22 cellular contexts compared by ENCODE assay signal in the genomic region with DNA sequence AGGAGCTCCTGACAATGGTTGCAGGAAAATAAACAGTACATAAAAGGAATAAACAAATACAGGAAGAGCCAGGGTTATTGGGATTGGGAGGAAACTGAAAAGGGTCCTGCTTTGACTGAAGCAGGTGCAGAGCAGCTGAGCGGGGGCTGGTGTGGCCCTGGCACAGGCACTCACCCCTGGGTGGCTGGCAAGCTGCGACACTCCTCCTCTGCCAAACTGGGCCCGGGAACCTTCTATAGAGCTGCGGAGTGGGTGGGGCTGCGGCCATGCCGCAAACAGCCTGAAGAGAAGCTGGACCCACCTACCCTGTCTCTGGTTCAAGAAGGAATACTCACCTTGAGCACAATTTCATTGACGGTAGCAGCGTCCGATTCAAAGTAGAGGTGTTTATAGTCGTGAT.
DNase-seq lines count a peak whose midpoint lies in the region; ATAC-seq and TF ChIP-seq lines count a peak whose summit lies in the region.
"Had no signal": no experiment of that assay in that cellular context is flagged by ENCODE, and none has a peak within 500 bp of the region (broad histone marks: within the 10 kb centered on the region; RNA-seq: fewer than 3 reads in every experiment).

No MANE protein-coding gene starts in this region.

- peak overlapping the region; percentile 60 for H3K27ac Mint-ChIP-seq in neural crest cell (ENCODE audit: unreplicated experiment)
- no peak overlapping the region for H3K27ac Mint-ChIP-seq in neural progenitor cell
- H3K27ac Mint-ChIP-seq: CD4-positive, alpha-beta T cell had no signal

- H3K9me3 Mint-ChIP-seq in neural crest cell (no peaks in the 10 kb centered on the region), neural progenitor cell (no peaks in the 10 kb centered on the region)
- H3K9me3 Mint-ChIP-seq: CD4-positive, alpha-beta T cell had no signal

- peaks cover 14% of the 10 kb centered on the region for H3F3A ChIP-seq in neural progenitor cell (ENCODE audit: low read depth)

- H3K4me3 Mint-ChIP-seq in neural crest cell (no peak overlapping the region), neural progenitor cell (no peak overlapping the region)
- H3K4me3 Mint-ChIP-seq: CD4-positive, alpha-beta T cell had no signal

- no peak overlapping the region for H2AFZ ChIP-seq in neural progenitor cell (replicated peaks)

- H3K36me3 ChIP-seq in neural progenitor cell = no peaks in the 10 kb centered on the region
- H3K36me3 ChIP-seq: BE2C, MG63 had no signal

- H3K36me3 Mint-ChIP-seq in neural crest cell (ENCODE audit: low read depth) (peaks cover 2% of the 10 kb centered on the region), neural progenitor cell (peaks cover 14% of the 10 kb centered on the region)

- peaks cover 26% of the 10 kb centered on the region for H3K4me1 ChIP-seq in neural progenitor cell

- peak overlapping the region; percentile 14; the same call in 1 of the 2 replicates for H3K27ac ChIP-seq in VCaP
- no peak overlapping the region for H3K27ac ChIP-seq in neural progenitor cell

- H3K4me3 ChIP-seq in neural progenitor cell = no peak overlapping the region
- H3K4me3 ChIP-seq: MG63 had no signal

- no peaks in the 10 kb centered on the region for H3K9me3 ChIP-seq in neural progenitor cell (ENCODE audit: low read depth)
- H3K9me3 ChIP-seq: BE2C, MG63, SK-N-SH had no signal

- TF ChIP-seq CTCF in VCaP (conservative IDR thresholded peaks at IDR 0.05) (no peak), neural crest cell (conservative IDR thresholded peaks at IDR 0.05) (no peak), neural progenitor cell (IDR thresholded peaks at IDR 0.05) (no peak)

- peaks cover 13% of the 10 kb centered on the region for H4K20me1 ChIP-seq in neural progenitor cell (ENCODE audit: low read depth)

- ATAC-seq in SK-N-SH treated with all-trans-retinoic acid at 6 μM for 48 hours = no peak

- H3K4me1 Mint-ChIP-seq in neural crest cell (peaks cover 39% of the 10 kb centered on the region), neural progenitor cell (peaks cover 70% of the 10 kb centered on the region)

- no peaks in the 10 kb centered on the region for H3K27me3 ChIP-seq in neural progenitor cell
- H3K27me3 ChIP-seq: BE2C, MG63 had no signal

- no peaks in the 10 kb centered on the region for H3K79me2 ChIP-seq in neural progenitor cell (ENCODE audit: low read depth)

- H3K27me3 Mint-ChIP-seq in neural crest cell (ENCODE audit: low read depth) (no peaks in the 10 kb centered on the region), neural progenitor cell (ENCODE audit: insufficient read depth, low read depth) (no peaks in the 10 kb centered on the region)
- H3K27me3 Mint-ChIP-seq: CD4-positive, alpha-beta T cell had no signal

- no peak overlapping the region for H3K9ac ChIP-seq in neural progenitor cell
- H3K9ac ChIP-seq: SK-N-SH had no signal

- peak; percentile 12 for DNase-seq in NCI-H345 (lab: John Stamatoyannopoulos, UW)
- no peak for DNase-seq in NCI-H345 treated with DMSO at 0.1 percent for 48 hours (lab: John Stamatoyannopoulos, UW; ENCODE audit: unreplicated experiment)
- DNase-seq in COR-L47 (lab: John Stamatoyannopoulos, UW) = peak; percentile 39
- no peak for DNase-seq in neural crest cell (ENCODE audit: low read depth, low spot score)
- no peak for DNase-seq in SKM-1 treated with dmso at 0.1 percent for 144 hours (lab: John Stamatoyannopoulos, UW; ENCODE audit: unreplicated experiment)
- no peak for DNase-seq in neural progenitor cell (ENCODE audit: low spot score)
- DNase-seq: 8988T; BE2C; CD4-positive, alpha-beta T cell; DMS153; GDM1; Kasumi-1; MG63; NCI-H1048; NCI-H2107; NCI-H2227 treated with DMSO at 0.1 percent for 48 hours; NCI-H526 treated with DMSO at 0.1 percent for 48 hours; OCI-M1; SHP77 treated with DMSO at 0.1 percent for 48 hours; SK-N-SH had no signal

- no peak overlapping the region for H3K4me2 ChIP-seq in neural progenitor cell
- H3K4me2 ChIP-seq: SK-N-SH had no signal

TF ChIP-seq in SK-N-SH treated with all-trans-retinoic acid at 6 μM for 48 hours, 23 proteins besides CTCF, POLR2A, EP300 and RAD21 (continues in another document):
- TF ChIP-seq ESRRG (CRISPR knock-in tag; IDR thresholded peaks at IDR 0.05) = no peak
- TF ChIP-seq TCF4 (CRISPR knock-in tag; IDR thresholded peaks at IDR 0.05; ENCODE audit: borderline replicate concordance) = no peak
- TF ChIP-seq ZNF565 (CRISPR knock-in tag; conservative IDR thresholded peaks at IDR 0.05; ENCODE audit: low read depth) = no peak
- no peak for TF ChIP-seq ZNF70 (CRISPR knock-in tag; IDR thresholded peaks at IDR 0.05)
- no peak for TF ChIP-seq ZC3H10 (CRISPR knock-in tag; IDR thresholded peaks at IDR 0.05)
- TF ChIP-seq, protein P1, sequence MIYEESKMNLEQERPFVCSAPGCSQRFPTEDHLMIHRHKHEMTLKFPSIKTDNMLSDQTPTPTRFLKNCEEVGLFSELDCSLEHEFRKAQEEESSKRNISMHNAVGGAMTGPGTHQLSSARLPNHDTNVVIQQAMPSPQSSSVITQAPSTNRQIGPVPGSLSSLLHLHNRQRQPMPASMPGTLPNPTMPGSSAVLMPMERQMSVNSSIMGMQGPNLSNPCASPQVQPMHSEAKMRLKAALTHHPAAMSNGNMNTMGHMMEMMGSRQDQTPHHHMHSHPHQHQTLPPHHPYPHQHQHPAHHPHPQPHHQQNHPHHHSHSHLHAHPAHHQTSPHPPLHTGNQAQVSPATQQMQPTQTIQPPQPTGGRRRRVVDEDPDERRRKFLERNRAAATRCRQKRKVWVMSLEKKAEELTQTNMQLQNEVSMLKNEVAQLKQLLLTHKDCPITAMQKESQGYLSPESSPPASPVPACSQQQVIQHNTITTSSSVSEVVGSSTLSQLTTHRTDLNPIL (CRISPR knock-in tag; IDR thresholded peaks at IDR 0.05; ENCODE audit: low read depth) = no peak
- no peak for TF ChIP-seq SNAI2 (CRISPR knock-in tag; IDR thresholded peaks at IDR 0.05)
- no peak for TF ChIP-seq RARB (CRISPR knock-in tag; IDR thresholded peaks at IDR 0.05)
- no peak for TF ChIP-seq PATZ1 (CRISPR knock-in tag; IDR thresholded peaks at IDR 0.05; ENCODE audit: borderline replicate concordance)
- no peak for TF ChIP-seq POU6F1 (CRISPR knock-in tag; IDR thresholded peaks at IDR 0.05; ENCODE audit: borderline replicate concordance, low read depth)
- no peak for TF ChIP-seq GLIS3 (CRISPR knock-in tag; IDR thresholded peaks at IDR 0.05)
- TF ChIP-seq CSDC2 (CRISPR knock-in tag; IDR thresholded peaks at IDR 0.05) = no peak
- TF ChIP-seq PPARA (CRISPR knock-in tag; IDR thresholded peaks at IDR 0.05; ENCODE audit: borderline replicate concordance) = no peak
- TF ChIP-seq ZNF8 (CRISPR knock-in tag; IDR thresholded peaks at IDR 0.05) = no peak
- no peak for TF ChIP-seq TSHZ2 (CRISPR knock-in tag; IDR thresholded peaks at IDR 0.05)
- TF ChIP-seq ZFP3 (CRISPR knock-in tag; IDR thresholded peaks at IDR 0.05) = no peak
- no peak for TF ChIP-seq ISL1 (CRISPR knock-in tag; IDR thresholded peaks at IDR 0.05)

Comparison
In these comparisons a context has a peak if more than half of its experiments do, and no peak if none do; other contexts are left out.
1. DNase-seq: peak in NCI-H345 (single experiment) and COR-L47 (single experiment); none in NCI-H345 treated with DMSO at 0.1 percent for 48 hours (single experiment), neural crest cell (single experiment), SKM-1 treated with dmso at 0.1 percent for 144 hours (single experiment) and neural progenitor cell (single experiment).